Comparison of ENCODE assay signal across 8 cellular contexts in genomic region chr2:54704688-54705605, GRCh38. TPM values are rescaled to one million over a fixed set of nuclear protein-coding genes. Genes with fewer than 3 reads are reported as not detected.
DNase-seq lines count a peak whose midpoint lies in the region; ATAC-seq and TF ChIP-seq lines count a peak whose summit lies in the region.

No MANE protein-coding gene starts in this region.

- peaks cover 22% of the 10 kb centered on the region for H3K27me3 Mint-ChIP-seq in osteocyte (ENCODE audit: unreplicated experiment)

- ATAC-seq in GM18499 (IDR thresholded peaks at IDR 0.05; ENCODE audit: insufficient read depth, unreplicated experiment) (peak; percentile 63), GM19395 (IDR thresholded peaks at IDR 0.05; ENCODE audit: unreplicated experiment) (no peak)

- H3K9me2 ChIP-seq in Loucy (replicated peaks; ENCODE audit: low read depth, low read length): no peaks in the 10 kb centered on the region

- peak; percentile 79 for TF ChIP-seq CTCF in Loucy (conservative IDR thresholded peaks at IDR 0.05; ENCODE audit: low read length)
- peak; percentile 71 for TF ChIP-seq CTCF in osteocyte (IDR thresholded peaks at IDR 0.05)

- H3K4me2 ChIP-seq in Loucy (ENCODE audit: low read depth, low read length, poor library complexity, severe bottlenecking): no peak overlapping the region

- no peaks in the 10 kb centered on the region for H3K27me3 ChIP-seq in Loucy (ENCODE audit: insufficient read depth, low read length, poor library complexity, severe bottlenecking)

- no peaks in the 10 kb centered on the region for H3K36me3 ChIP-seq in Loucy (ENCODE audit: insufficient read depth, low read length)

- H3K27ac Mint-ChIP-seq in osteocyte (ENCODE audit: unreplicated experiment): no peak overlapping the region

- H3K4me3 ChIP-seq in Loucy (ENCODE audit: low read length, poor library complexity, severe bottlenecking): no peak overlapping the region

- no peaks in the 10 kb centered on the region for H3F3A ChIP-seq in Loucy (ENCODE audit: low read depth)

- H3K9ac ChIP-seq in Loucy (ENCODE audit: low read depth, low read length, poor library complexity, severe bottlenecking): no peak overlapping the region

- DNase-seq in AG08396 (ENCODE audit: low spot score) (peak; percentile 65), SK-N-DZ (ENCODE audit: low spot score) (peak; percentile 63), fibroblast of gingiva (ENCODE audit: low read depth) (peak; percentile 55), osteocyte (ENCODE audit: extremely low spot score, unreplicated experiment) (no peak)
- no peak for DNase-seq in activated effector memory CD4-positive, alpha-beta T cell treated with Interleukin-2 at 50 U/mL for 16 hours

- no peak overlapping the region for H3K4me3 Mint-ChIP-seq in osteocyte (ENCODE audit: unreplicated experiment)

- H4K20me1 ChIP-seq in Loucy (ENCODE audit: insufficient read depth, low read length, poor library complexity, severe bottlenecking): no peaks in the 10 kb centered on the region

- H2AFZ ChIP-seq in Loucy (ENCODE audit: low read length): no peak overlapping the region

- peaks cover 7% of the 10 kb centered on the region for H3K9me3 Mint-ChIP-seq in osteocyte (ENCODE audit: unreplicated experiment)

- no peaks in the 10 kb centered on the region for H3K9me3 ChIP-seq in Loucy (ENCODE audit: insufficient read depth, low read depth, low read length)

- peaks cover 2% of the 10 kb centered on the region for H3K36me3 Mint-ChIP-seq in osteocyte (ENCODE audit: unreplicated experiment)

- H3K4me1 ChIP-seq in Loucy (ENCODE audit: insufficient read depth, low read length, poor library complexity, severe bottlenecking): no peaks in the 10 kb centered on the region

- H3K4me1 Mint-ChIP-seq in osteocyte (ENCODE audit: unreplicated experiment): no peaks in the 10 kb centered on the region

- H3K79me2 ChIP-seq in Loucy (ENCODE audit: insufficient read depth, low read length): no peaks in the 10 kb centered on the region

RNA-seq across cellular contexts. Expression of gene EML6, which starts 18.5 kb away (rescaled TPM):
- 4.0 and 7.0 TPM in 2 replicates for polyA plus RNA-seq in SK-N-DZ (2014; cell fraction: cytosol; rRNA removed)
- 19.2 and 20.1 TPM in 2 replicates for polyA plus RNA-seq in SK-N-DZ (2014; cell fraction: nucleus; rRNA removed)
- total RNA-seq in osteocyte: 0.42 and 1.1 TPM in 2 replicates

Comparison
In these comparisons a context has a peak if more than half of its experiments do, and no peak if none do; other contexts are left out.
1. DNase-seq: peak in AG08396 (single experiment), SK-N-DZ (single experiment) and fibroblast of gingiva (single experiment); none in osteocyte (single experiment) and activated effector memory CD4-positive, alpha-beta T cell treated with Interleukin-2 at 50 U/mL for 16 hours (single experiment).